8 cellular contexts compared by ENCODE assay signal in genomic region chrX:120308959-120309872, GRCh38. TPM values are rescaled to one million over a fixed set of nuclear protein-coding genes. Genes with fewer than 3 reads are reported as not detected.
DNase-seq lines count a peak whose midpoint lies in the region; ATAC-seq and TF ChIP-seq lines count a peak whose summit lies in the region.

No MANE protein-coding gene starts in this region.

- H3K27ac ChIP-seq in ACC112 (ENCODE audit: low read depth, low read length) (no peak overlapping the region), ovary (peak overlapping the region in 1 of 2 donors; percentile 11), thyroid gland (peak overlapping the region in 1 of 3 donors; percentile 30)

- 28 to 41% (median 31%) methylated on average over 52 of the region's 52 CpGs for WGBS in ovary, 3 donors
- WGBS in thyroid gland, 2 donors: 2 to 3% methylated on average over 16 to 18 of the region's 52 CpGs

- H3K36me3 ChIP-seq in ACC112 (ENCODE audit: insufficient read depth, low read length): no peaks in the 10 kb centered on the region
- no peaks in the 10 kb centered on the region for H3K36me3 ChIP-seq in ovary
- no peaks in the 10 kb centered on the region for H3K36me3 ChIP-seq in thyroid gland

- H3K4me3 ChIP-seq in ACC112 (ENCODE audit: low read depth, low read length) (peak overlapping the region; percentile 66), ovary (peak overlapping the region; percentile 44), thyroid gland (replicated peaks in 1 of 3) (peak overlapping the region in 1 of 3 donors; percentile 31)

- peak; percentile 14 for TF ChIP-seq POLR2A in ovary (IDR thresholded peaks at IDR 0.05)
- TF ChIP-seq POLR2A in thyroid gland (IDR thresholded peaks at IDR 0.05): peak in 1 of 2 donors; percentile 32

- no peak overlapping the region for H2AFZ ChIP-seq in ACC112 (ENCODE audit: low read length, unreplicated experiment)

- H3K79me2 ChIP-seq in ACC112 (ENCODE audit: control insufficient read depth, insufficient read depth, low read length, unreplicated experiment): no peaks in the 10 kb centered on the region

- intact Hi-C loops in ovary (cut with DNase I) (no loop called here), thyroid gland (cut with DNase I) (no loop called here)

- H3K27me3 ChIP-seq in ACC112 (ENCODE audit: insufficient read depth, low read length): peaks cover 42% of the 10 kb centered on the region
- H3K27me3 ChIP-seq in ovary: no peaks in the 10 kb centered on the region
- H3K27me3 ChIP-seq in thyroid gland: peaks cover 3% of the 10 kb centered on the region

- DNase-seq in NCI-H774 (lab: John Stamatoyannopoulos, UW): peak; percentile 84
- DNase-seq in activated effector memory CD4-positive, alpha-beta T cell treated with Interleukin-2 at 50 U/mL for 16 hours: peak; percentile 55
- peak; percentile 61 for DNase-seq in glomerular visceral epithelial cell (ENCODE audit: extremely low spot score)
- peak; percentile 73 to 83 (median 81) for DNase-seq in ovary
- peak; percentile 74 to 80 for DNase-seq in thyroid gland

- H3K4me1 ChIP-seq in ACC112 (ENCODE audit: control insufficient read depth, insufficient read depth, low read length, unreplicated experiment): peaks cover 5% of the 10 kb centered on the region
- H3K4me1 ChIP-seq in ovary (ENCODE audit: insufficient read depth): no peaks in the 10 kb centered on the region
- H3K4me1 ChIP-seq in thyroid gland: peaks cover 4 to 8% of the 10 kb centered on the region in 2 donors

- H3K9me3 ChIP-seq in ovary (no peaks in the 10 kb centered on the region), thyroid gland (no peaks in the 10 kb centered on the region)

- no peak for TF ChIP-seq EP300 in ovary (IDR thresholded peaks at IDR 0.05)

- ATAC-seq in GM18907 (IDR thresholded peaks at IDR 0.05; ENCODE audit: unreplicated experiment) (peak; percentile 92), HG03139 (IDR thresholded peaks at IDR 0.05; ENCODE audit: unreplicated experiment) (peak; percentile 92)

- TF ChIP-seq CTCF in ovary (IDR thresholded peaks at IDR 0.05) (peak; percentile 18 to 43 (median 32)), thyroid gland (IDR thresholded peaks at IDR 0.05) (peak in 4 of 6 experiments; percentile 50 to 62 (median 54))

RNA-seq across cellular contexts. Expression of gene TMEM255A, which starts 2.0 kb away (rescaled TPM):
- 10 to 100 TPM in 5 of 7 donors, 1 to 10 TPM in 2; 6.7 to 22.5 (median 16.3) TPM for total RNA-seq in ovary
- 10 to 100 TPM; 14.2 to 25.2 TPM for polyA plus RNA-seq in ovary
- total RNA-seq in thyroid gland: 1 to 10 TPM in 1 of 4 donors, under 1 TPM in 2, not detected in 1; 0.20 to 2.9 (median 0.67) TPM

RNA-seq across cellular contexts. Expression of gene ATP1B4, which starts 52.7 kb away (rescaled TPM):
- total RNA-seq in ovary (not detected), thyroid gland (under 1 TPM in 1 of 4 donors, not detected in 3; 0.11 TPM)
- polyA plus RNA-seq in ovary: not detected

RNA-seq across cellular contexts. Expression of gene ZBTB33, which starts 58.6 kb away (rescaled TPM):
- total RNA-seq in ovary: 10 to 100 TPM; 14.2 to 20.0 (median 15.1) TPM
- polyA plus RNA-seq in ovary: 10 to 100 TPM in 1 of 2 donors, 1 to 10 TPM in 1; 6.6 to 10.7 TPM
- 10 to 100 TPM; 18.4 to 23.5 (median 20.8) TPM for total RNA-seq in thyroid gland
